ENCODE assay signal across 1 cellular context in genomic region chr2:102142829-102143449, GRCh38.
TF ChIP-seq lines count a peak whose summit lies in the region.

No MANE protein-coding gene starts in this region.

TF ChIP-seq in HepG2, 621 proteins besides CTCF, POLR2A, EP300 and RAD21 (continued from another document and continues in another):
- TF ChIP-seq ZNF768 (CRISPR knock-in tag; IDR thresholded peaks at IDR 0.05) (peak; percentile 68; the same call in 1 of the 2 replicates), ZNF547 (CRISPR knock-in tag; IDR thresholded peaks at IDR 0.05) (no peak), KDM2A (CRISPR knock-in tag; IDR thresholded peaks at IDR 0.05; ENCODE audit: borderline replicate concordance, low read depth) (peak; percentile 19; the same call in 1 of the 2 replicates), ZMAT3 (CRISPR knock-in tag; conservative IDR thresholded peaks at IDR 0.05) (no peak), DDIT3 (CRISPR knock-in tag; IDR thresholded peaks at IDR 0.05) (no peak), ZNF451 (CRISPR knock-in tag; IDR thresholded peaks at IDR 0.05) (no peak), ZNF724P (CRISPR knock-in tag; IDR thresholded peaks at IDR 0.05; ENCODE audit: borderline replicate concordance) (no peak), MXD3 (CRISPR knock-in tag; IDR thresholded peaks at IDR 0.05) (no peak), ZNF569 (CRISPR knock-in tag; IDR thresholded peaks at IDR 0.05; ENCODE audit: borderline replicate concordance) (no peak), EZH2 (conservative IDR thresholded peaks at IDR 0.05; ENCODE audit: low read depth, low read length) (no peak), JUN (CRISPR knock-in tag; IDR thresholded peaks at IDR 0.05) (no peak), TBX3 (IDR thresholded peaks at IDR 0.05; ENCODE audit: borderline replicate concordance) (no peak), ZNF619 (CRISPR knock-in tag; IDR thresholded peaks at IDR 0.05) (0 out of 2 replicates have a peak, but pooled peaks have one; percentile 40), ZNF652 (CRISPR knock-in tag; IDR thresholded peaks at IDR 0.05; ENCODE audit: borderline replicate concordance, low read depth) (no peak; the same call in 1 of the 2 replicates), TEAD2 (CRISPR knock-in tag; IDR thresholded peaks at IDR 0.05) (no peak), ZNF256 (CRISPR knock-in tag; conservative IDR thresholded peaks at IDR 0.05) (no peak), YY1 (IDR thresholded peaks at IDR 0.05; ENCODE audit: insufficient read depth, insufficient replicate concordance, low read depth, low read length) (no peak), CC2D1A (CRISPR knock-in tag; IDR thresholded peaks at IDR 0.05) (no peak), NR2F2 (IDR thresholded peaks at IDR 0.05; ENCODE audit: borderline replicate concordance, low read depth) (no peak), NFIB (CRISPR knock-in tag; IDR thresholded peaks at IDR 0.05; ENCODE audit: borderline replicate concordance) (no peak), POLR2G (IDR thresholded peaks at IDR 0.05; ENCODE audit: low read depth, low read length) (no peak), LCORL (IDR thresholded peaks at IDR 0.05) (no peak), LCORL (CRISPR knock-in tag; IDR thresholded peaks at IDR 0.05) (no peak; the same call in 1 of the 2 replicates), SATB2 (CRISPR knock-in tag; IDR thresholded peaks at IDR 0.05) (no peak), ARID2 (CRISPR knock-in tag; IDR thresholded peaks at IDR 0.05; ENCODE audit: borderline replicate concordance) (no peak), SP140L (CRISPR knock-in tag; IDR thresholded peaks at IDR 0.05; ENCODE audit: borderline replicate concordance) (no peak; the same call in 1 of the 2 replicates), ZNF446 (CRISPR knock-in tag; IDR thresholded peaks at IDR 0.05) (no peak), SMYD3 (CRISPR knock-in tag; IDR thresholded peaks at IDR 0.05) (no peak), ZFAT (CRISPR knock-in tag; conservative IDR thresholded peaks at IDR 0.05) (no peak), GLI4 (CRISPR knock-in tag; IDR thresholded peaks at IDR 0.05; ENCODE audit: borderline replicate concordance) (no peak), MYNN (CRISPR knock-in tag; IDR thresholded peaks at IDR 0.05; ENCODE audit: low read depth) (no peak), ZNF605 (CRISPR knock-in tag; IDR thresholded peaks at IDR 0.05) (no peak; the same call in 1 of the 2 replicates), ZBTB2 (CRISPR knock-in tag; IDR thresholded peaks at IDR 0.05; ENCODE audit: low read depth) (no peak), ZNF746 (CRISPR knock-in tag; IDR thresholded peaks at IDR 0.05) (no peak), ZNF75D (CRISPR knock-in tag; IDR thresholded peaks at IDR 0.05; ENCODE audit: borderline replicate concordance) (no peak), MXI1 (IDR thresholded peaks at IDR 0.05; ENCODE audit: borderline replicate concordance, low read depth, low read length) (no peak; the same call in 2 of the 3 replicates), ETV5 (CRISPR knock-in tag; IDR thresholded peaks at IDR 0.05; ENCODE audit: borderline replicate concordance) (no peak), NPAS2 (CRISPR knock-in tag; IDR thresholded peaks at IDR 0.05; ENCODE audit: borderline replicate concordance) (no peak), ZNF543 (CRISPR knock-in tag; IDR thresholded peaks at IDR 0.05) (no peak; the same call in 1 of the 2 replicates), KDM5B (CRISPR knock-in tag; IDR thresholded peaks at IDR 0.05; ENCODE audit: borderline replicate concordance) (0 out of 2 replicates have a peak, but pooled peaks have one; percentile 26), RBAK (CRISPR knock-in tag; IDR thresholded peaks at IDR 0.05) (no peak), NR2F1 (CRISPR knock-in tag; IDR thresholded peaks at IDR 0.05) (no peak), CREB1 (IDR thresholded peaks at IDR 0.05) (no peak), CREB1 (CRISPR knock-in tag; IDR thresholded peaks at IDR 0.05) (no peak), XBP1 (CRISPR knock-in tag; IDR thresholded peaks at IDR 0.05) (no peak), ZSCAN12 (CRISPR knock-in tag; IDR thresholded peaks at IDR 0.05) (no peak), SETDB1 (CRISPR knock-in tag; IDR thresholded peaks at IDR 0.05; ENCODE audit: borderline replicate concordance) (no peak)
- TF ChIP-seq, protein P1, sequence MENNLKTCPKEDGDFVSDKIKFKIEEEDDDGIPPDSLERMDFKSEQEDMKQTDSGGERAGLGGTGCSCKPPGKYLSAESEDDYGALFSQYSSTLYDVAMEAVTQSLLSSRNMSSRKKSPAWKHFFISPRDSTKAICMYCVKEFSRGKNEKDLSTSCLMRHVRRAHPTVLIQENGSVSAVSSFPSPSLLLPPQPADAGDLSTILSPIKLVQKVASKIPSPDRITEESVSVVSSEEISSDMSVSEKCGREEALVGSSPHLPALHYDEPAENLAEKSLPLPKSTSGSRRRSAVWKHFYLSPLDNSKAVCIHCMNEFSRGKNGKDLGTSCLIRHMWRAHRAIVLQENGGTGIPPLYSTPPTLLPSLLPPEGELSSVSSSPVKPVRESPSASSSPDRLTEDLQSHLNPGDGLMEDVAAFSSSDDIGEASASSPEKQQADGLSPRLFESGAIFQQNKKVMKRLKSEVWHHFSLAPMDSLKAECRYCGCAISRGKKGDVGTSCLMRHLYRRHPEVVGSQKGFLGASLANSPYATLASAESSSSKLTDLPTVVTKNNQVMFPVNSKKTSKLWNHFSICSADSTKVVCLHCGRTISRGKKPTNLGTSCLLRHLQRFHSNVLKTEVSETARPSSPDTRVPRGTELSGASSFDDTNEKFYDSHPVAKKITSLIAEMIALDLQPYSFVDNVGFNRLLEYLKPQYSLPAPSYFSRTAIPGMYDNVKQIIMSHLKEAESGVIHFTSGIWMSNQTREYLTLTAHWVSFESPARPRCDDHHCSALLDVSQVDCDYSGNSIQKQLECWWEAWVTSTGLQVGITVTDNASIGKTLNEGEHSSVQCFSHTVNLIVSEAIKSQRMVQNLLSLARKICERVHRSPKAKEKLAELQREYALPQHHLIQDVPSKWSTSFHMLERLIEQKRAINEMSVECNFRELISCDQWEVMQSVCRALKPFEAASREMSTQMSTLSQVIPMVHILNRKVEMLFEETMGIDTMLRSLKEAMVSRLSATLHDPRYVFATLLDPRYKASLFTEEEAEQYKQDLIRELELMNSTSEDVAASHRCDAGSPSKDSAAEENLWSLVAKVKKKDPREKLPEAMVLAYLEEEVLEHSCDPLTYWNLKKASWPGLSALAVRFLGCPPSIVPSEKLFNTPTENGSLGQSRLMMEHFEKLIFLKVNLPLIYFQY (CRISPR knock-in tag; IDR thresholded peaks at IDR 0.05; ENCODE audit: borderline replicate concordance), result no peak
- TF ChIP-seq, protein P2, sequence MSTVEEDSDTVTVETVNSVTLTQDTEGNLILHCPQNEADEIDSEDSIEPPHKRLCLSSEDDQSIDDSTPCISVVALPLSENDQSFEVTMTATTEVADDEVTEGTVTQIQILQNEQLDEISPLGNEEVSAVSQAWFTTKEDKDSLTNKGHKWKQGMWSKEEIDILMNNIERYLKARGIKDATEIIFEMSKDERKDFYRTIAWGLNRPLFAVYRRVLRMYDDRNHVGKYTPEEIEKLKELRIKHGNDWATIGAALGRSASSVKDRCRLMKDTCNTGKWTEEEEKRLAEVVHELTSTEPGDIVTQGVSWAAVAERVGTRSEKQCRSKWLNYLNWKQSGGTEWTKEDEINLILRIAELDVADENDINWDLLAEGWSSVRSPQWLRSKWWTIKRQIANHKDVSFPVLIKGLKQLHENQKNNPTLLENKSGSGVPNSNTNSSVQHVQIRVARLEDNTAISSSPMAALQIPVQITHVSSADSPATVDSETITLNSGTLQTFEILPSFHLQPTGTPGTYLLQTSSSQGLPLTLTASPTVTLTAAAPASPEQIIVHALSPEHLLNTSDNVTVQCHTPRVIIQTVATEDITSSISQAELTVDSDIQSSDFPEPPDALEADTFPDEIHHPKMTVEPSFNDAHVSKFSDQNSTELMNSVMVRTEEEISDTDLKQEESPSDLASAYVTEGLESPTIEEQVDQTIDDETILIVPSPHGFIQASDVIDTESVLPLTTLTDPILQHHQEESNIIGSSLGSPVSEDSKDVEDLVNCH (CRISPR knock-in tag; IDR thresholded peaks at IDR 0.05), result no peak; the same call in 1 of the 2 replicates
- TF ChIP-seq, protein P3, sequence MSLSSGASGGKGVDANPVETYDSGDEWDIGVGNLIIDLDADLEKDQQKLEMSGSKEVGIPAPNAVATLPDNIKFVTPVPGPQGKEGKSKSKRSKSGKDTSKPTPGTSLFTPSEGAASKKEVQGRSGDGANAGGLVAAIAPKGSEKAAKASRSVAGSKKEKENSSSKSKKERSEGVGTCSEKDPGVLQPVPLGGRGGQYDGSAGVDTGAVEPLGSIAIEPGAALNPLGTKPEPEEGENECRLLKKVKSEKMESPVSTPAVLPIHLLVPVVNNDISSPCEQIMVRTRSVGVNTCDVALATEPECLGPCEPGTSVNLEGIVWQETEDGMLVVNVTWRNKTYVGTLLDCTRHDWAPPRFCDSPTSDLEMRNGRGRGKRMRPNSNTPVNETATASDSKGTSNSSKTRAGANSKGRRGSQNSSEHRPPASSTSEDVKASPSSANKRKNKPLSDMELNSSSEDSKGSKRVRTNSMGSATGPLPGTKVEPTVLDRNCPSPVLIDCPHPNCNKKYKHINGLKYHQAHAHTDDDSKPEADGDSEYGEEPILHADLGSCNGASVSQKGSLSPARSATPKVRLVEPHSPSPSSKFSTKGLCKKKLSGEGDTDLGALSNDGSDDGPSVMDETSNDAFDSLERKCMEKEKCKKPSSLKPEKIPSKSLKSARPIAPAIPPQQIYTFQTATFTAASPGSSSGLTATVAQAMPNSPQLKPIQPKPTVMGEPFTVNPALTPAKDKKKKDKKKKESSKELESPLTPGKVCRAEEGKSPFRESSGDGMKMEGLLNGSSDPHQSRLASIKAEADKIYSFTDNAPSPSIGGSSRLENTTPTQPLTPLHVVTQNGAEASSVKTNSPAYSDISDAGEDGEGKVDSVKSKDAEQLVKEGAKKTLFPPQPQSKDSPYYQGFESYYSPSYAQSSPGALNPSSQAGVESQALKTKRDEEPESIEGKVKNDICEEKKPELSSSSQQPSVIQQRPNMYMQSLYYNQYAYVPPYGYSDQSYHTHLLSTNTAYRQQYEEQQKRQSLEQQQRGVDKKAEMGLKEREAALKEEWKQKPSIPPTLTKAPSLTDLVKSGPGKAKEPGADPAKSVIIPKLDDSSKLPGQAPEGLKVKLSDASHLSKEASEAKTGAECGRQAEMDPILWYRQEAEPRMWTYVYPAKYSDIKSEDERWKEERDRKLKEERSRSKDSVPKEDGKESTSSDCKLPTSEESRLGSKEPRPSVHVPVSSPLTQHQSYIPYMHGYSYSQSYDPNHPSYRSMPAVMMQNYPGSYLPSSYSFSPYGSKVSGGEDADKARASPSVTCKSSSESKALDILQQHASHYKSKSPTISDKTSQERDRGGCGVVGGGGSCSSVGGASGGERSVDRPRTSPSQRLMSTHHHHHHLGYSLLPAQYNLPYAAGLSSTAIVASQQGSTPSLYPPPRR (CRISPR knock-in tag; IDR thresholded peaks at IDR 0.05; ENCODE audit: borderline replicate concordance), result 0 out of 2 replicates have a peak, but pooled peaks have one; percentile 5
- TF ChIP-seq, protein P4, sequence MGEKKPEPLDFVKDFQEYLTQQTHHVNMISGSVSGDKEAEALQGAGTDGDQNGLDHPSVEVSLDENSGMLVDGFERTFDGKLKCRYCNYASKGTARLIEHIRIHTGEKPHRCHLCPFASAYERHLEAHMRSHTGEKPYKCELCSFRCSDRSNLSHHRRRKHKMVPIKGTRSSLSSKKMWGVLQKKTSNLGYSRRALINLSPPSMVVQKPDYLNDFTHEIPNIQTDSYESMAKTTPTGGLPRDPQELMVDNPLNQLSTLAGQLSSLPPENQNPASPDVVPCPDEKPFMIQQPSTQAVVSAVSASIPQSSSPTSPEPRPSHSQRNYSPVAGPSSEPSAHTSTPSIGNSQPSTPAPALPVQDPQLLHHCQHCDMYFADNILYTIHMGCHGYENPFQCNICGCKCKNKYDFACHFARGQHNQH (CRISPR knock-in tag; IDR thresholded peaks at IDR 0.05), result no peak
- TF ChIP-seq, protein P5, sequence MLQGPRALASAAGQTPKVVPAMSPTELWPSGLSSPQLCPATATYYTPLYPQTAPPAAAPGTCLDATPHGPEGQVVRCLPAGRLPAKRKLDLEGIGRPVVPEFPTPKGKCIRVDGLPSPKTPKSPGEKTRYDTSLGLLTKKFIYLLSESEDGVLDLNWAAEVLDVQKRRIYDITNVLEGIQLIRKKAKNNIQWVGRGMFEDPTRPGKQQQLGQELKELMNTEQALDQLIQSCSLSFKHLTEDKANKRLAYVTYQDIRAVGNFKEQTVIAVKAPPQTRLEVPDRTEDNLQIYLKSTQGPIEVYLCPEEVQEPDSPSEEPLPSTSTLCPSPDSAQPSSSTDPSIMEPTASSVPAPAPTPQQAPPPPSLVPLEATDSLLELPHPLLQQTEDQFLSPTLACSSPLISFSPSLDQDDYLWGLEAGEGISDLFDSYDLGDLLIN (CRISPR knock-in tag; IDR thresholded peaks at IDR 0.05; ENCODE audit: borderline replicate concordance), result no peak
- TF ChIP-seq, protein P6, sequence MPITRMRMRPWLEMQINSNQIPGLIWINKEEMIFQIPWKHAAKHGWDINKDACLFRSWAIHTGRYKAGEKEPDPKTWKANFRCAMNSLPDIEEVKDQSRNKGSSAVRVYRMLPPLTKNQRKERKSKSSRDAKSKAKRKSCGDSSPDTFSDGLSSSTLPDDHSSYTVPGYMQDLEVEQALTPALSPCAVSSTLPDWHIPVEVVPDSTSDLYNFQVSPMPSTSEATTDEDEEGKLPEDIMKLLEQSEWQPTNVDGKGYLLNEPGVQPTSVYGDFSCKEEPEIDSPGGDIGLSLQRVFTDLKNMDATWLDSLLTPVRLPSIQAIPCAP (CRISPR knock-in tag; IDR thresholded peaks at IDR 0.05; ENCODE audit: low read depth), result 0 out of 2 replicates have a peak, but pooled peaks have one; percentile 26
